1 cellular context compared by ENCODE assay signal in genomic region chr11:78022397-78023396, GRCh38.
TF ChIP-seq lines count a peak whose summit lies in the region.

KCTD14 (minus strand) TSS chr11:78023276; CDS start chr11:78023249, 27 bp downstream.

TF ChIP-seq in HepG2, 621 proteins besides CTCF, POLR2A, EP300 and RAD21 (continued from another document and continues in another):
- peak; percentile 47; the same call in 1 of the 2 replicates for TF ChIP-seq ZBTB34 (CRISPR knock-in tag; IDR thresholded peaks at IDR 0.05)
- TF ChIP-seq ZNF781 (CRISPR knock-in tag; IDR thresholded peaks at IDR 0.05; ENCODE audit: borderline replicate concordance, not compliant biosample characterization) = no peak
- no peak for TF ChIP-seq ZBTB40 (IDR thresholded peaks at IDR 0.05)
- 0 out of 2 replicates have a peak, but pooled peaks have one; percentile 26 for TF ChIP-seq ZBTB40 (CRISPR knock-in tag; IDR thresholded peaks at IDR 0.05)
- TF ChIP-seq KLF6 (CRISPR knock-in tag; IDR thresholded peaks at IDR 0.05) = 0 out of 2 replicates have a peak, but pooled peaks have one; percentile 42
- no peak for TF ChIP-seq GPN1 (CRISPR knock-in tag; IDR thresholded peaks at IDR 0.05; ENCODE audit: borderline replicate concordance)
- TF ChIP-seq TGIF2 (CRISPR knock-in tag; IDR thresholded peaks at IDR 0.05) = no peak
- peak; percentile 46 for TF ChIP-seq HNRNPK (IDR thresholded peaks at IDR 0.05; ENCODE audit: low read depth, low read length, poor library complexity, severe bottlenecking)
- TF ChIP-seq SCMH1 (CRISPR knock-in tag; IDR thresholded peaks at IDR 0.05; ENCODE audit: borderline replicate concordance) = no peak
- TF ChIP-seq CAMTA2 (CRISPR knock-in tag; IDR thresholded peaks at IDR 0.05; ENCODE audit: borderline replicate concordance) = no peak
- no peak; the same call in 1 of the 2 replicates for TF ChIP-seq HNF1B (CRISPR knock-in tag; IDR thresholded peaks at IDR 0.05)
- TF ChIP-seq NAIF1 (CRISPR knock-in tag; IDR thresholded peaks at IDR 0.05; ENCODE audit: borderline replicate concordance) = no peak
- TF ChIP-seq TSC22D2 (CRISPR knock-in tag; IDR thresholded peaks at IDR 0.05; ENCODE audit: borderline replicate concordance) = no peak
- no peak for TF ChIP-seq TP53 (CRISPR knock-in tag; conservative IDR thresholded peaks at IDR 0.05)
- peak; percentile 72; the same call in 1 of the 2 replicates for TF ChIP-seq ZNF704 (CRISPR knock-in tag; IDR thresholded peaks at IDR 0.05; ENCODE audit: borderline replicate concordance)
- no peak for TF ChIP-seq ZNF484 (CRISPR knock-in tag; IDR thresholded peaks at IDR 0.05; ENCODE audit: borderline replicate concordance, low read depth)
- TF ChIP-seq ZBTB20 (CRISPR knock-in tag; IDR thresholded peaks at IDR 0.05; ENCODE audit: borderline replicate concordance, low read depth) = peak; percentile 80; the same call in 1 of the 2 replicates
- no peak for TF ChIP-seq PAWR (CRISPR knock-in tag; IDR thresholded peaks at IDR 0.05; ENCODE audit: borderline replicate concordance)
- TF ChIP-seq AKNA (CRISPR knock-in tag; IDR thresholded peaks at IDR 0.05; ENCODE audit: borderline replicate concordance) = no peak
- TF ChIP-seq ZNF260 (CRISPR knock-in tag; IDR thresholded peaks at IDR 0.05; ENCODE audit: borderline replicate concordance, low read depth) = no peak
- no peak for TF ChIP-seq NCOA2 (CRISPR knock-in tag; IDR thresholded peaks at IDR 0.05)
- TF ChIP-seq ZNF451 (CRISPR knock-in tag; IDR thresholded peaks at IDR 0.05) = 0 out of 2 replicates have a peak, but pooled peaks have one; percentile 63
- TF ChIP-seq ZBTB1 (CRISPR knock-in tag; IDR thresholded peaks at IDR 0.05; ENCODE audit: borderline replicate concordance) = no peak
- peak; percentile 49 for TF ChIP-seq MXD4 (CRISPR knock-in tag; IDR thresholded peaks at IDR 0.05)
- no peak for TF ChIP-seq KLF15 (CRISPR knock-in tag; IDR thresholded peaks at IDR 0.05; ENCODE audit: borderline replicate concordance)
- TF ChIP-seq ZFP82 (CRISPR knock-in tag; IDR thresholded peaks at IDR 0.05; ENCODE audit: borderline replicate concordance) = no peak
- TF ChIP-seq REPIN1 (CRISPR knock-in tag; IDR thresholded peaks at IDR 0.05; ENCODE audit: borderline replicate concordance, low read depth) = peak; percentile 38; the same call in 1 of the 2 replicates
- peak; percentile 64 for TF ChIP-seq ZNF263 (CRISPR knock-in tag; IDR thresholded peaks at IDR 0.05)
- 0 out of 2 replicates have a peak, but pooled peaks have one; percentile 75 for TF ChIP-seq ZBTB7A (CRISPR knock-in tag; IDR thresholded peaks at IDR 0.05)
- TF ChIP-seq ZNF556 (CRISPR knock-in tag; IDR thresholded peaks at IDR 0.05; ENCODE audit: borderline replicate concordance) = peak; percentile 59; the same call in 1 of the 2 replicates
- TF ChIP-seq ERF (CRISPR knock-in tag; IDR thresholded peaks at IDR 0.05) = peak; percentile 80
- TF ChIP-seq ZBTB26 (CRISPR knock-in tag; IDR thresholded peaks at IDR 0.05; ENCODE audit: borderline replicate concordance) = no peak
- TF ChIP-seq CBFB (CRISPR knock-in tag; IDR thresholded peaks at IDR 0.05) = no peak
- no peak for TF ChIP-seq ETS1 (CRISPR knock-in tag; IDR thresholded peaks at IDR 0.05)
